In genomic region chr22:38127869-38128268, GRCh38 we compare ENCODE assay signal across 28 cellular contexts. TPM values are rescaled to one million over a fixed set of nuclear protein-coding genes. Genes with fewer than 3 reads are reported as not detected.
"Had no signal": no experiment of that assay in that cellular context is flagged by ENCODE, and none has a peak within 500 bp of the region (broad histone marks: within the 10 kb centered on the region; RNA-seq: fewer than 3 reads in every experiment).

No MANE protein-coding gene starts in this region.

- H3K36me3 ChIP-seq: colonic mucosa, neural progenitor cell, prostate gland, right lobe of liver, uterus had no signal

- H3K4me3 ChIP-seq: colonic mucosa, heart right ventricle, left ventricle myocardium inferior, lower lobe of right lung, neural progenitor cell, prostate gland, right lobe of liver, tibial artery, upper lobe of left lung, uterus had no signal

- H3K27me3 ChIP-seq: colonic mucosa, heart right ventricle, neural progenitor cell, right lobe of liver, tibial artery, upper lobe of left lung, uterus had no signal

- ATAC-seq: heart right ventricle; lower lobe of right lung; natural killer cell; stimulated activated memory B cell treated with anti-CD40 and anti-IgM and Interleukin-4, amounts not matched to agents 10 μg/mL and 1 μg/mL and 100 μg/mL, for 72 hours had no signal

- H3K4me3 Mint-ChIP-seq: endodermal cell; memory B cell; mesothelial cell of epicardium; natural killer cell; neural progenitor cell; stimulated activated memory B cell treated with anti-CD40 and anti-IgM and Interleukin-4, amounts not matched to agents 10 μg/mL and 1 μg/mL and 100 μg/mL, for 72 hours; stimulated activated naive CD8-positive, alpha-beta T cell treated with anti-CD3 and anti-CD28 coated beads, Interleukin-15, Interleukin-2, amounts not matched to agents 100 ng/mL and 50 ng/mL, for 24 hours had no signal

- DNase-seq: colonic mucosa; effector CD4-positive, alpha-beta T cell; endodermal cell; heart right ventricle; hypothalamus; left ventricle myocardium inferior; lower lobe of right lung; natural killer cell; occipital lobe; stimulated activated CD4-positive, alpha-beta T cell treated with anti-CD3 and anti-CD28 coated beads, Interleukin-4, amount 100 ng/mL, for 1 hour; stimulated activated CD8-positive, alpha-beta memory T cell treated with anti-CD3 and anti-CD28 coated beads, Interleukin-4, amount 100 ng/mL, for 48 hours; tibial artery; uterus had no signal

- H3K27ac ChIP-seq: colonic mucosa, heart right ventricle, left ventricle myocardium inferior, lower lobe of right lung, neural progenitor cell, parathyroid adenoma, prostate gland, right lobe of liver, tibial artery, upper lobe of left lung, uterus had no signal

- FAIRE-seq: endothelial cell of umbilical vein, frontal cortex, islet of Langerhans had no signal

- H3K27ac Mint-ChIP-seq: endodermal cell; memory B cell; mesothelial cell of epicardium; stimulated activated memory B cell treated with anti-CD40 and anti-IgM and Interleukin-4, amounts not matched to agents 10 μg/mL and 1 μg/mL and 100 μg/mL, for 72 hours; stimulated activated naive CD8-positive, alpha-beta T cell treated with anti-CD3 and anti-CD28 coated beads, Interleukin-15, Interleukin-2, amounts not matched to agents 100 ng/mL and 50 ng/mL, for 24 hours had no signal

- H3K4me1 Mint-ChIP-seq: endodermal cell; memory B cell; mesothelial cell of epicardium; neural progenitor cell; stimulated activated memory B cell treated with anti-CD40 and anti-IgM and Interleukin-4, amounts not matched to agents 10 μg/mL and 1 μg/mL and 100 μg/mL, for 72 hours had no signal

- H3K9ac ChIP-seq: parathyroid adenoma had no signal

- H3K9me3 ChIP-seq: colonic mucosa, heart right ventricle, left ventricle myocardium inferior, lower lobe of right lung, prostate gland, right lobe of liver, tibial artery, upper lobe of left lung, uterus had no signal

- H3K36me3 Mint-ChIP-seq: natural killer cell had no signal

- H3K27me3 Mint-ChIP-seq: memory B cell; stimulated activated memory B cell treated with anti-CD40 and anti-IgM and Interleukin-4, amounts not matched to agents 10 μg/mL and 1 μg/mL and 100 μg/mL, for 72 hours; stimulated activated naive CD8-positive, alpha-beta T cell treated with anti-CD3 and anti-CD28 coated beads, Interleukin-15, Interleukin-2, amounts not matched to agents 100 ng/mL and 50 ng/mL, for 24 hours had no signal

- H3K4me1 ChIP-seq: colonic mucosa, lower lobe of right lung, neural progenitor cell, parathyroid adenoma, prostate gland, right lobe of liver, upper lobe of left lung, uterus had no signal

- H3K9me3 Mint-ChIP-seq: endodermal cell; memory B cell; mesothelial cell of epicardium; natural killer cell; neural progenitor cell; stimulated activated memory B cell treated with anti-CD40 and anti-IgM and Interleukin-4, amounts not matched to agents 10 μg/mL and 1 μg/mL and 100 μg/mL, for 72 hours; stimulated activated naive CD8-positive, alpha-beta T cell treated with anti-CD3 and anti-CD28 coated beads, Interleukin-15, Interleukin-2, amounts not matched to agents 100 ng/mL and 50 ng/mL, for 24 hours had no signal

RNA-seq across cellular contexts. Expression of gene BAIAP2L2, which starts 17.4 kb away (rescaled TPM):
- total RNA-seq: dermis microvascular lymphatic vessel endothelial cell, occipital lobe had no signal

RNA-seq across cellular contexts. Expression of gene SLC16A8, which starts 43.9 kb away (rescaled TPM):
- total RNA-seq: endothelial cell of umbilical vein, glomerular endothelial cell, left ventricle myocardium inferior, renal cortical epithelial cell, right lobe of liver had no signal
